Comparison of ENCODE assay signal across 22 cellular contexts in the genomic region with DNA sequence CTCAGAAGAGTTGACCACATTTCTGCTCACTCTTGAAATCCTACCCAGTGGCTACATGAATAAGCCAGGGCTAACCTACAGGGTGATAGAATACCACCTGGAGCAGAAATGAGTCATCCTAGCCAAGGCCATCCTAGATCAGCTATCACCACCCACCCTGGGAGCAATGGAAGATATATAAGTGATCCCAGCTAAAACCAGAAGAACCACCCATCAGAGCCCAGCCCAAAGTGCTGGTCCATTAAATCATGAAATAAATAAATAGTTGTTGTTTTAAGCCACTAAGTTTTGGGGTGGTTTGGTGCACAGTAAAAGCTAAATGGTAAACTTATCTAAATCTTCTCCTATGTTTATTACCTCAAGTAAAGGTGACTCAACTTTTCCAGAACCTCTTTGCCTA.
"Had no signal": no experiment of that assay in that cellular context is flagged by ENCODE, and none has a peak within 500 bp of the region (broad histone marks: within the 10 kb centered on the region; RNA-seq: fewer than 3 reads in every experiment).

No MANE protein-coding gene starts in this region.

- H2AFZ ChIP-seq: hepatocyte, neural progenitor cell, parathyroid adenoma had no signal

- DNase-seq: dorsolateral prefrontal cortex; effector CD4-positive, alpha-beta T cell; foreskin fibroblast; heart left ventricle; left cardiac atrium; left lung; mesendoderm; midbrain; naive thymus-derived CD4-positive, alpha-beta T cell; sigmoid colon; stimulated activated CD4-positive, alpha-beta T cell treated with anti-CD3 and anti-CD28 coated beads, Interleukin-2, amount 100 ng/mL, for 48 hours; stimulated activated naive B cell treated with anti-CD40 and anti-IgM and Interleukin-4, amounts not matched to agents 10 μg/mL and 1 μg/mL and 100 μg/mL, for 72 hours; upper lobe of left lung had no signal

- H3K27me3 ChIP-seq: gastroesophageal sphincter, heart left ventricle, left lung, neural progenitor cell, sigmoid colon, tibial nerve, upper lobe of left lung had no signal

- H3K9ac ChIP-seq: neural progenitor cell, parathyroid adenoma had no signal

- H3K4me2 ChIP-seq: hepatocyte, neural progenitor cell had no signal

- H3K9me3 ChIP-seq: sigmoid colon, thoracic aorta, tibial nerve had no signal

- H3K36me3 ChIP-seq: gastroesophageal sphincter, heart left ventricle, left lung, neural progenitor cell, sigmoid colon, thoracic aorta, tibial nerve, upper lobe of left lung had no signal

- H3K79me2 ChIP-seq: hepatocyte, parathyroid adenoma had no signal

- FAIRE-seq: colon had no signal

- ATAC-seq: esophagus mucosa; gastroesophageal sphincter; heart left ventricle; left cardiac atrium; naive thymus-derived CD4-positive, alpha-beta T cell; stimulated activated naive B cell treated with anti-CD40 and anti-IgM and Interleukin-4, amounts not matched to agents 10 μg/mL and 1 μg/mL and 100 μg/mL, for 72 hours had no signal

- H3K4me1 ChIP-seq: gastroesophageal sphincter, heart left ventricle, left lung, neural progenitor cell, parathyroid adenoma, sigmoid colon, tibial nerve had no signal

- H3K4me3 ChIP-seq: dorsolateral prefrontal cortex, gastroesophageal sphincter, heart left ventricle, hepatocyte, left lung, neural progenitor cell, sigmoid colon, thoracic aorta, tibial nerve, upper lobe of left lung had no signal

- H3K27ac ChIP-seq: dorsolateral prefrontal cortex, epithelial cell of prostate, gastroesophageal sphincter, heart left ventricle, hepatocyte, left lung, neural progenitor cell, parathyroid adenoma, sigmoid colon, thoracic aorta, tibial nerve, upper lobe of left lung had no signal
